ENCODE assay signal across 2 cellular contexts in genomic region chr4:84549191-84549590, GRCh38. TPM values are rescaled to one million over a fixed set of nuclear protein-coding genes. Genes with fewer than 3 reads are reported as not detected.
"Had no signal": no experiment of that assay in that cellular context is flagged by ENCODE, and none has a peak within 500 bp of the region (broad histone marks: within the 10 kb centered on the region; RNA-seq: fewer than 3 reads in every experiment).

No MANE protein-coding gene starts in this region.

RNA-seq across cellular contexts. Expression of gene CDS1, which starts 33.7 kb away (rescaled TPM):
- total RNA-seq: G401, GM12878 had no signal

RNA-seq across cellular contexts. Expression of gene NKX6-1, which starts 50.1 kb away (rescaled TPM):
- total RNA-seq: G401, GM12878 had no signal
- polyA plus RNA-seq: GM12878 had no signal
